Comparison of ENCODE assay signal across 8 cellular contexts in genomic region chr13:39038569-39038898, GRCh38. TPM values are rescaled to one million over a fixed set of nuclear protein-coding genes. Genes with fewer than 3 reads are reported as not detected.
DNase-seq lines count a peak whose midpoint lies in the region; ATAC-seq and TF ChIP-seq lines count a peak whose summit lies in the region.

No MANE protein-coding gene starts in this region.

- no peaks in the 10 kb centered on the region for H3K9me3 ChIP-seq in esophagus squamous epithelium
- H3K9me3 ChIP-seq in ovary: no peaks in the 10 kb centered on the region
- H3K9me3 ChIP-seq in uterus: no peaks in the 10 kb centered on the region

- H3K27me3 ChIP-seq in esophagus squamous epithelium (no peaks in the 10 kb centered on the region), ovary (no peaks in the 10 kb centered on the region), uterus (no peaks in the 10 kb centered on the region)

- H3K4me3 ChIP-seq in esophagus squamous epithelium (peak overlapping the region; percentile 90 to 98 (median 94)), ovary (peak overlapping the region; percentile 94), uterus (peak overlapping the region; percentile 92 to 98)

- POLR2A ChIA-PET in GM10248 (lab: Yijun Ruan, JAX): interaction anchor here (1.5 kb wide), 1 partner anchor 10 kb away, joined by 6 read pairs; no protein-coding TSS in a partner anchor

- peak overlapping the region; percentile 80 to 92 (median 83) for H3K27ac ChIP-seq in esophagus squamous epithelium
- H3K27ac ChIP-seq in ovary: peak overlapping the region in 1 of 2 donors; percentile 78
- peak overlapping the region; percentile 84 to 90 for H3K27ac ChIP-seq in uterus

- no peak for TF ChIP-seq EP300 in ovary (IDR thresholded peaks at IDR 0.05)

- H3K4me1 ChIP-seq in esophagus squamous epithelium (peaks cover 5 to 64% (median 32%) of the 10 kb centered on the region in 3 donors), ovary (ENCODE audit: insufficient read depth) (peaks cover 2% of the 10 kb centered on the region), uterus (no peaks in the 10 kb centered on the region)

- TF ChIP-seq CTCF in GM10248 (IDR thresholded peaks at IDR 0.05; ENCODE audit: control extremely low read depth, extremely low read depth, low read depth, missing control alignments) (no peak), esophagus squamous epithelium (IDR thresholded peaks at IDR 0.05) (no peak), ovary (IDR thresholded peaks at IDR 0.05) (no peak), uterus (IDR thresholded peaks at IDR 0.05) (no peak)

- CTCF ChIA-PET in GM10248 (lab: Yijun Ruan, JAX): interaction anchor here (0.8 to 1.6 kb wide), 5 partner anchors 10 to 578 kb away, joined by 3 to 5 read pairs (median 3); no protein-coding TSS in a partner anchor

- DNase-seq in GM10248 (ENCODE audit: extremely low spot score) (peak; percentile 30), LHCN-M2 (ENCODE audit: low read depth) (peak; percentile 10), esophagus squamous epithelium (lab: John Stamatoyannopoulos, UW) (peak; percentile 11), ovary (no peak), uterus (peak in 1 of 2 donors; percentile 19), NCI-H2081 treated with DMSO at 0.1 percent for 48 hours (lab: John Stamatoyannopoulos, UW) (no peak)
- peak; percentile 10 for DNase-seq in activated CD8-positive, alpha-beta memory T cell treated with anti-CD3 and anti-CD28 coated beads, Interleukin-2, amount 50 U/mL, for 1 hour (ENCODE audit: extremely low read depth)

- WGBS in esophagus squamous epithelium, 2 donors: 0 to 1% methylated on average over 12 to 13 of the region's 13 CpGs
- 0 to 1% (median 0%) methylated on average over 13 of the region's 13 CpGs for WGBS in ovary, 3 donors

- TF ChIP-seq POLR2A in esophagus squamous epithelium (IDR thresholded peaks at IDR 0.05) (no peak), ovary (IDR thresholded peaks at IDR 0.05) (no peak), uterus (IDR thresholded peaks at IDR 0.05) (no peak)

- H3K36me3 ChIP-seq in esophagus squamous epithelium: peaks cover 0 to 4% (median 0%) of the 10 kb centered on the region in 3 donors
- H3K36me3 ChIP-seq in ovary: no peaks in the 10 kb centered on the region
- no peaks in the 10 kb centered on the region for H3K36me3 ChIP-seq in uterus

- ATAC-seq in GM21737 (IDR thresholded peaks at IDR 0.05; ENCODE audit: unreplicated experiment): peak; percentile 25

- intact Hi-C loops in esophagus squamous epithelium (cut with DNase I): no loop called here
- intact Hi-C loops in ovary (cut with DNase I): no loop called here
- intact Hi-C loops in uterus (cut with DNase I; ENCODE audit: low total_unique reads): no loop called here

RNA-seq across cellular contexts. Expression of gene NHLRC3, which starts 0.3 kb away (rescaled TPM):
- total RNA-seq in LHCN-M2 (2014; rRNA removed) (10.3 and 11.9 TPM in 2 replicates), esophagus squamous epithelium (10 to 100 TPM in 2 of 4 donors, 1 to 10 TPM in 2; 5.4 to 13.9 (median 8.7) TPM), ovary (10 to 100 TPM; 17.3 to 26.0 (median 20.5) TPM), uterus (10 to 100 TPM; 13.8 to 59.0 (median 26.6) TPM)
- polyA plus RNA-seq in LHCN-M2 (2012): 3.5 TPM
- 10 to 100 TPM; 11.1 to 22.0 TPM for polyA plus RNA-seq in ovary

RNA-seq across cellular contexts. Expression of gene PROSER1, which starts 0.6 kb away (rescaled TPM):
- total RNA-seq in LHCN-M2 (2014; rRNA removed) (7.9 and 12.4 TPM in 2 replicates), esophagus squamous epithelium (10 to 100 TPM in 3 of 4 donors, 1 to 10 TPM in 1; 8.8 to 17.5 (median 14.9) TPM), ovary (10 to 100 TPM; 15.5 to 25.3 (median 17.5) TPM), uterus (10 to 100 TPM in 3 of 4 donors, 1 to 10 TPM in 1; 3.8 to 47.3 (median 21.1) TPM)
- 7.8 TPM for polyA plus RNA-seq in LHCN-M2 (2012)
- polyA plus RNA-seq in ovary: 10 to 100 TPM in 1 of 2 donors, 1 to 10 TPM in 1; 5.3 to 16.3 TPM

RNA-seq across cellular contexts. Expression of gene STOML3, which starts 47.9 kb away (rescaled TPM):
- not detected in 2 replicates for total RNA-seq in LHCN-M2 (2014; rRNA removed)
- not detected for polyA plus RNA-seq in LHCN-M2 (2012)
- not detected for total RNA-seq in esophagus squamous epithelium
- 1 to 10 TPM in 1 of 7 donors, under 1 TPM in 4, not detected in 2; 0.12 to 8.6 (median 0.50) TPM for total RNA-seq in ovary
- polyA plus RNA-seq in ovary: not detected
- total RNA-seq in uterus: under 1 TPM in 3 of 4 donors, not detected in 1; 0.27 to 0.35 (median 0.29) TPM

Comparison
In these comparisons a context has a peak if more than half of its experiments do, and no peak if none do; other contexts are left out.
1. DNase-seq: peak in GM10248 (single experiment), LHCN-M2 (single experiment), activated CD8-positive, alpha-beta memory T cell treated with anti-CD3 and anti-CD28 coated beads, Interleukin-2, amount 50 U/mL, for 1 hour (single experiment) and esophagus squamous epithelium (single experiment); none in ovary (0 of 5) and NCI-H2081 treated with DMSO at 0.1 percent for 48 hours (single experiment).
2. Peak in every context shown above with its lines, with median percentiles within 50 percentile points of each other: H3K4me3 ChIP-seq.